ENCODE assay signal across 8 cellular contexts in genomic region chr1:17540255-17541001, GRCh38. TPM values are rescaled to one million over a fixed set of nuclear protein-coding genes. Genes with fewer than 3 reads are reported as not detected.
DNase-seq lines count a peak whose midpoint lies in the region; ATAC-seq, FAIRE-seq and TF ChIP-seq lines count a peak whose summit lies in the region.

No MANE protein-coding gene starts in this region.

- H3K27me3 ChIP-seq in body of pancreas, result no peaks in the 10 kb centered on the region
- H3K27me3 ChIP-seq in keratinocyte (ENCODE audit: control insufficient read depth, extremely low read depth, insufficient read depth, low read length), result peaks cover 6% of the 10 kb centered on the region
- no peaks in the 10 kb centered on the region for H3K27me3 ChIP-seq in stomach smooth muscle (ENCODE audit: control insufficient read depth in 1 of 2, insufficient read depth in 2 of 2, low read length in 2 of 2)

- no peaks in the 10 kb centered on the region for H3K9me3 Mint-ChIP-seq in activated naive CD4-positive, alpha-beta T cell treated with anti-CD3 and anti-CD28 coated beads, Interleukin-2, amount 50 U/mL, for 24 hours
- H3K9me3 Mint-ChIP-seq in natural killer cell treated with Interleukin-12 subunit alpha and Interleukin-12 subunit beta and Interleukin-15 and Interleukin-18, amount 100 ng/mL, for 72 hours, result no peaks in the 10 kb centered on the region

- H2AFZ ChIP-seq in keratinocyte (ENCODE audit: control insufficient read depth, low read length), result peak overlapping the region; percentile 74

- no peaks in the 10 kb centered on the region for H3K36me3 Mint-ChIP-seq in activated naive CD4-positive, alpha-beta T cell treated with anti-CD3 and anti-CD28 coated beads, Interleukin-2, amount 50 U/mL, for 24 hours
- no peaks in the 10 kb centered on the region for H3K36me3 Mint-ChIP-seq in natural killer cell treated with Interleukin-12 subunit alpha and Interleukin-12 subunit beta and Interleukin-15 and Interleukin-18, amount 100 ng/mL, for 72 hours

- intact Hi-C loops in body of pancreas (cut with DNase I), result no loop called here

- peak in 1 of 3 donors; percentile 10 for TF ChIP-seq POLR2A in body of pancreas (IDR thresholded peaks at IDR 0.05)

- no peak for FAIRE-seq in keratinocyte (lab: Jason Lieb, UNC)

- H3K27ac ChIP-seq in body of pancreas, result peak overlapping the region; percentile 62 to 75 (median 72)
- no peak overlapping the region for H3K27ac ChIP-seq in keratinocyte (ENCODE audit: control insufficient read depth, insufficient read depth, low read length)
- peak overlapping the region; percentile 90 for H3K27ac ChIP-seq in stomach smooth muscle (ENCODE audit: low read length)

- H3K9me1 ChIP-seq in keratinocyte (ENCODE audit: control insufficient read depth, extremely low read depth, insufficient read depth, low read length), result no peaks in the 10 kb centered on the region

- TF ChIP-seq CTCF in body of pancreas (IDR thresholded peaks at IDR 0.05), result no peak
- TF ChIP-seq CTCF in keratinocyte (optimal IDR thresholded peaks at IDR 0.05 in 1 of 3, IDR thresholded peaks at IDR 0.05 in 1 of 3, conservative IDR thresholded peaks at IDR 0.05 in 1 of 3; ENCODE audit: extremely low read depth in 1 of 3, insufficient read depth in 2 of 3, low read length in 3 of 3), result no peak

- H3K4me3 Mint-ChIP-seq in activated naive CD4-positive, alpha-beta T cell treated with anti-CD3 and anti-CD28 coated beads, Interleukin-2, amount 50 U/mL, for 24 hours, result peak overlapping the region; percentile 39
- no peak overlapping the region for H3K4me3 Mint-ChIP-seq in natural killer cell treated with Interleukin-12 subunit alpha and Interleukin-12 subunit beta and Interleukin-15 and Interleukin-18, amount 100 ng/mL, for 72 hours

- H3K4me3 ChIP-seq in body of pancreas (peak overlapping the region; percentile 21 to 40), keratinocyte (ENCODE audit: control insufficient read depth in 2 of 3, extremely low read depth in 1 of 3, insufficient read depth in 2 of 3, low read depth in 1 of 3, low read length in 3 of 3) (peak overlapping the region; percentile 62 to 80 (median 69)), stomach smooth muscle (ENCODE audit: low read length in 2 of 2) (peak overlapping the region; percentile 92 to 98)

- no peaks in the 10 kb centered on the region for H3K79me2 ChIP-seq in keratinocyte (ENCODE audit: control insufficient read depth, insufficient read depth, low read length)

- ATAC-seq in body of pancreas, result peak; percentile 24
- no peak for ATAC-seq in natural killer cell treated with Interleukin-12 subunit alpha and Interleukin-12 subunit beta and Interleukin-15 and Interleukin-18, amount 100 ng/mL, for 72 hours

- WGBS in body of pancreas, 2 donors, result 14 to 21% methylated on average over 4 to 25 of the region's 26 CpGs

- DNase-seq in activated naive CD4-positive, alpha-beta T cell treated with Interleukin-2 at 50 U/mL for 16 hours, result no peak
- DNase-seq in body of pancreas (peak in 3 of 4 donors; percentile 40 to 49 (median 43)), keratinocyte (ENCODE audit: low read depth, low spot score) (no peak), OCI-M1 (lab: John Stamatoyannopoulos, UW) (no peak)
- DNase-seq in stimulated activated CD8-positive, alpha-beta memory T cell treated with anti-CD3 and anti-CD28 coated beads, Interleukin-4, amount 100 ng/mL, for 48 hours, result no peak
- DNase-seq in natural killer cell treated with Interleukin-12 subunit alpha and Interleukin-12 subunit beta and Interleukin-15 and Interleukin-18, amount 100 ng/mL, for 72 hours (ENCODE audit: low spot score), result no peak

- peak overlapping the region; percentile 82 for H3K4me2 ChIP-seq in keratinocyte (ENCODE audit: control insufficient read depth, extremely low read depth, insufficient read depth, low read depth, low read length)

- no peak overlapping the region for H3K27ac Mint-ChIP-seq in activated naive CD4-positive, alpha-beta T cell treated with anti-CD3 and anti-CD28 coated beads, Interleukin-2, amount 50 U/mL, for 24 hours
- H3K27ac Mint-ChIP-seq in natural killer cell treated with Interleukin-12 subunit alpha and Interleukin-12 subunit beta and Interleukin-15 and Interleukin-18, amount 100 ng/mL, for 72 hours, result no peak overlapping the region

- dilution Hi-C loops in keratinocyte (cut with MboI; ENCODE audit: extremely low pct_ligation_motif_present, low sequenced_read_pairs), result no loop called here

- H3K9me3 ChIP-seq in body of pancreas (no peaks in the 10 kb centered on the region), keratinocyte (ENCODE audit: control insufficient read depth, low read depth, low read length) (no peaks in the 10 kb centered on the region), stomach smooth muscle (ENCODE audit: control insufficient read depth in 2 of 2, low read length in 2 of 2) (no peaks in the 10 kb centered on the region)

- H3K4me1 ChIP-seq in body of pancreas (peaks cover 28% of the 10 kb centered on the region), keratinocyte (ENCODE audit: control insufficient read depth, extremely low read depth, insufficient read depth, low read length) (peaks cover 8% of the 10 kb centered on the region), stomach smooth muscle (ENCODE audit: control insufficient read depth, insufficient read depth, low read length) (peaks cover 61% of the 10 kb centered on the region)

- no peaks in the 10 kb centered on the region for H3K4me1 Mint-ChIP-seq in activated naive CD4-positive, alpha-beta T cell treated with anti-CD3 and anti-CD28 coated beads, Interleukin-2, amount 50 U/mL, for 24 hours
- peaks cover 0 to 9% of the 10 kb centered on the region in 2 donors for H3K4me1 Mint-ChIP-seq in natural killer cell treated with Interleukin-12 subunit alpha and Interleukin-12 subunit beta and Interleukin-15 and Interleukin-18, amount 100 ng/mL, for 72 hours (ENCODE audit: low read depth in 2 of 2)

- H3K36me3 ChIP-seq in body of pancreas (replicated peaks in 1 of 2; ENCODE audit: insufficient read depth in 1 of 2, low read depth in 2 of 2) (no peaks in the 10 kb centered on the region), keratinocyte (ENCODE audit: control insufficient read depth in 2 of 2, extremely low read depth in 1 of 2, insufficient read depth in 2 of 2, low read length in 2 of 2) (no peaks in the 10 kb centered on the region), stomach smooth muscle (ENCODE audit: control insufficient read depth in 2 of 2, insufficient read depth in 2 of 2, low read length in 2 of 2) (no peaks in the 10 kb centered on the region)

- H4K20me1 ChIP-seq in keratinocyte (ENCODE audit: control insufficient read depth, extremely low read depth, insufficient read depth, low read length), result no peaks in the 10 kb centered on the region

- peak overlapping the region; percentile 29 for H3K9ac ChIP-seq in keratinocyte (ENCODE audit: control insufficient read depth, extremely low read depth, insufficient read depth, low read length)
- H3K9ac ChIP-seq in stomach smooth muscle (ENCODE audit: low read length in 2 of 2), result peak overlapping the region; percentile 94 to 97

- H3K27me3 Mint-ChIP-seq in activated naive CD4-positive, alpha-beta T cell treated with anti-CD3 and anti-CD28 coated beads, Interleukin-2, amount 50 U/mL, for 24 hours, result peaks cover 39% of the 10 kb centered on the region
- H3K27me3 Mint-ChIP-seq in natural killer cell treated with Interleukin-12 subunit alpha and Interleukin-12 subunit beta and Interleukin-15 and Interleukin-18, amount 100 ng/mL, for 72 hours, result peaks cover 47 to 49% of the 10 kb centered on the region in 2 donors

RNA-seq across cellular contexts. Expression of gene ARHGEF10L, which starts 0.9 kb away (rescaled TPM):
- 10 to 100 TPM; 81.4 to 93.1 TPM for total RNA-seq in body of pancreas
- polyA plus RNA-seq in keratinocyte, result 2.4 to 5.1 TPM (median 2.8 TPM) in 3 replicates
- 7.3 TPM for polyA plus RNA-seq in keratinocyte (2011; ENCODE audit: low read depth)
- polyA plus RNA-seq in keratinocyte (2011; cell fraction: cytosol; rRNA removed), result 2.2 and 4.3 TPM in 2 replicates
- polyA plus RNA-seq in keratinocyte (2011; cell fraction: nucleus; rRNA removed), result 6.9 and 9.2 TPM in 2 replicates
- polyA plus RNA-seq in keratinocyte (2012; ENCODE audit: low replicate concordance), result 3.7 and 23.1 TPM in 2 replicates
- polyA minus RNA-seq in keratinocyte, result 6.2 to 11.5 TPM (median 9.0 TPM) in 3 replicates
- 8.6 TPM for polyA minus RNA-seq in keratinocyte (2011; cell fraction: cytosol; rRNA and poly(A)+ RNA removed)
- 13.2 and 16.2 TPM in 2 replicates for polyA minus RNA-seq in keratinocyte (2011; cell fraction: nucleus; rRNA and poly(A)+ RNA removed)
- total RNA-seq in natural killer cell treated with Interleukin-12 subunit alpha and Interleukin-12 subunit beta and Interleukin-15 and Interleukin-18, amount 100 ng/mL, for 72 hours, result not detected

Comparison
In these comparisons a context has a peak if more than half of its experiments do, and no peak if none do; other contexts are left out.
1. DNase-seq: peak in body of pancreas (3 of 4); none in activated naive CD4-positive, alpha-beta T cell treated with Interleukin-2 at 50 U/mL for 16 hours (single experiment), keratinocyte (single experiment), stimulated activated CD8-positive, alpha-beta memory T cell treated with anti-CD3 and anti-CD28 coated beads, Interleukin-4, amount 100 ng/mL, for 48 hours (single experiment), natural killer cell treated with Interleukin-12 subunit alpha and Interleukin-12 subunit beta and Interleukin-15 and Interleukin-18, amount 100 ng/mL, for 72 hours (single experiment) and OCI-M1 (single experiment).
2. H3K4me3 ChIP-seq: peak in every context shown above with its lines; median percentile 95 in stomach smooth muscle; 69 in keratinocyte; 30 in body of pancreas.
3. RNA of gene ARHGEF10L, which starts 0.9 kb away (total RNA-seq): 81.4 to 93.1 TPM in body of pancreas; not detected in natural killer cell treated with Interleukin-12 subunit alpha and Interleukin-12 subunit beta and Interleukin-15 and Interleukin-18, amount 100 ng/mL, for 72 hours; every median in the first group is over 10 times any median in the second.